ENCODE assay signal across 8 cellular contexts in the genomic region with DNA sequence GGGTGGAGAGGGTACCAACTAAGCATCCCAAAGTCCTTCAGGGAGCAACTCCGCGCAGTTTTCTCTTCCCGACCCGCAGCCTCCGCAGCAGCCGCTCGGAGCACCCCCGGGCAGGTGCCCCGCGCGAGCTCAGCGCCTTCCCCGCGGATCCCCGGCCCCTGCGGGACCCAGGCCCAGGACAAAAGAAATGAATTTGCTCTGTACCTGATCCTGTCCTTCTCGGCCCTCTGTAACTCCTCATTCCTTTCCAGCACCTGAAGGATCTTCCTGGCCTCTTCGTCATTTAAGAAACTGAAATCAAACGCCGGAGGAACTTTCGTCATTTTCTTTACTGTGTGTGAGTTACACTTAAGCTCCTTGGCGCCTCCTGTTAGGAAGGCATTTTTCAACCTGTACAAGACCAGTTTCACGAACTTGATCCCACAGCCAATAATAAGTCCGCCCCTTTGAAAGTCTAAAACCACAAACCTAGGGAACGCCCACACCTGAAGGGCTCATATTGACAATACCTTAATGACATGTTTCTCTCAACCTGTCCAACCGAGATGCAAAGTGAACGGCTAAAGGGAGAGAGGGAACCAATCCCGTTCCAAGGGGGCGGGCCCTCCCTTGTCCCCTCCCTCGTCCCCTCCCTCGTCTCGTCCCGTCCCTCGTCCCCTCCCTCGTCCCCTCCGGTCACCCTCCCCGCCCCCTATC. TPM values are rescaled to one million over a fixed set of nuclear protein-coding genes. Genes with fewer than 3 reads are reported as not detected.
DNase-seq lines count a peak whose midpoint lies in the region; ATAC-seq lines count a peak whose summit lies in the region.

A gene with protein sequence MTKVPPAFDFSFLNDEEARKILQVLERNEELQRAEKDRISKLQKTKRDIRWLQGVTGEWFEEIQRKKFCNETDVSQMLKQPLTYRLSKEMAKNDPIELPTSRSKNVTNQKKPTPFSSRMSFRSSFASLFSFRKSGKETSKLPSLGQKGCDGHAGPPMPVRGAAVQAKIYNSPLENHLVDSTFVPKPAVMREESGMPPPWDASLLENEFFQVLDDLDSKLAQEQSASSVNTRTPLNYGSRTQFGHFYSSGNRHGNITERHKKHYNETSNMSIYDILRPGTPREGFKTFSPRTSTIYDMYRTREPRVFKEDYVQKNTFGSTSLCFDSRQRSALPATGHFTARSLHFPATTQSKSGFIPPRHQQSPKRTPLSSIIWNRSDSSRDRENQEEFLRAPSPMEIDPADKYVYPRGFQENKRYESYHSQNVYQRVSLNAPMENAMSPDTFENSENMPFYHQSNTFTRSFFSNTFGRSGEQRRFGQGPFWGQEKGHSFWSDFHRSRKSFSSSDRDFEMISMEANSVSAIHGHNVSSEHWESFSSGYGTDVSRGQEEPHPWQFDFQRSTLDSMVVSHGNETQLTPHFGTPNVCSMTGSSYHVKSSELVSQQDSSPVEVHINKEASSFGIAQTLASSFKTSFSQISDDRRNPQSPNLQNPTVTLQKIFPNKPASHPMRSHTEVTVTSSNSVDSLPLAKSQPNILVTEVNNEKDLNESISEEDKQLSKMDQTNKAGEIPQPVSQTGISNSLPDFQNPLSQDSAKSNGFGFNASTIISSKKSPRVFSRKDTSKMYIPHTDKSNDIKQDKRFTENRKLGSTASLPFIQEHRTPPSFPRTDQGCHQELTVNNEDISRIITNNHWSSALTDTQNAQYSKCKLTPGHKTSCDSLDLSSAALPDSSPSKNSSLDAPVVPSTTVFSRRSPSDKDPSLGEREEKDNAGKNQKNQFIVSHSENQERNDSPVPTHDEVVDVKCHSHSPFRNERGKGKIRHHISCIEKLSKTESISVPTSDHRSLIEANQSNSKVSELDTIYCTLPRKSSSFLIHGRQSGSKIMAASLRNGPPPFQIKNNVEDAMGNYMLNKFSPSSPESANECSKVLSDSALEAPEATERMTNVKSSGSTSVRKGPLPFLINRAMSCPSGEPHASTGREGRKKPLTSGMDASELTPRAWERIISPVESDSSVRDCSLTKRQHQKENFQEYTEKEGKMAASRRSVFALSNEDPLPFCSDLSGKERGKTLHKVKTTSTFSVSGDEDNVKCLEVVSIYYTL (N-terminal part only) (minus strand): TSS at position 555 of the 696 bp plus-strand sequence. CDS start 232 bp downstream, at position 323.

- peak; percentile 74 for DNase-seq in AG08396 (ENCODE audit: low spot score)
- peak; percentile 35 for DNase-seq in NCI-H2227 treated with DMSO at 0.1 percent for 48 hours (lab: John Stamatoyannopoulos, UW)
- DNase-seq in activated CD4-positive, CD25-positive, alpha-beta regulatory T cell treated with anti-CD3 and anti-CD28 coated beads, Interleukin-2, amount 50 U/mL, for 72 hours: peak; percentile 85
- DNase-seq in cerebellum (ENCODE audit: low spot score): peak; percentile 95
- peak; percentile 98 for DNase-seq in islet precursor cell
- peak; percentile 85 for DNase-seq in stimulated activated CD4-positive, alpha-beta T cell treated with anti-CD3 and anti-CD28 coated beads, Interleukin-12 subunit alpha, Interleukin-12 subunit beta, amount 100 ng/mL, for 4 hours

- ATAC-seq in GM19025 (IDR thresholded peaks at IDR 0.05; ENCODE audit: low read depth, unreplicated experiment) (peak; percentile 94), HG03280 (IDR thresholded peaks at IDR 0.05; ENCODE audit: unreplicated experiment) (peak; percentile 92)

RNA-seq across cellular contexts. Expression of the gene that starts here (rescaled TPM):
- total RNA-seq in cerebellum: 8.8 TPM

Comparison
In these comparisons a context has a peak if more than half of its experiments do, and no peak if none do; other contexts are left out.
1. Peak in every context shown above with its lines: DNase-seq and ATAC-seq.
2. DNase-seq: peak in every context shown above with its lines; median percentile 98 in islet precursor cell; 95 in cerebellum; 85 in activated CD4-positive, CD25-positive, alpha-beta regulatory T cell treated with anti-CD3 and anti-CD28 coated beads, Interleukin-2, amount 50 U/mL, for 72 hours; 85 in stimulated activated CD4-positive, alpha-beta T cell treated with anti-CD3 and anti-CD28 coated beads, Interleukin-12 subunit alpha, Interleukin-12 subunit beta, amount 100 ng/mL, for 4 hours; 74 in AG08396; 35 in NCI-H2227 treated with DMSO at 0.1 percent for 48 hours.